Comparison of ENCODE assay signal across 8 cellular contexts in genomic region chr6:56246941-56247653, GRCh38. TPM values are rescaled to one million over a fixed set of nuclear protein-coding genes. Genes with fewer than 3 reads are reported as not detected.
DNase-seq lines count a peak whose midpoint lies in the region; ATAC-seq and TF ChIP-seq lines count a peak whose summit lies in the region.

COL21A1 (minus strand) TSS chr6:56247580; CDS start chr6:56182618, 64,962 bp downstream.

- H3K27ac Mint-ChIP-seq in Calu3 (ENCODE audit: unreplicated experiment), result no peak within 1 kb of the TSS

- H3K27me3 ChIP-seq in Peyer's patch (no peaks in the 10 kb centered on the region), ovary (no peaks in the 10 kb centered on the region)

- H3K9me3 Mint-ChIP-seq in Calu3 (ENCODE audit: low read depth, unreplicated experiment), result no peaks in the 10 kb centered on the region

- H3K36me3 ChIP-seq in Peyer's patch, result no peaks in the 10 kb centered on the region
- H3K36me3 ChIP-seq in ovary, result no peaks in the 10 kb centered on the region

- BruUV-seq in Calu3 (replicated peaks; lab: Mats Ljungman, UMichigan), result no TSS peak

- CTCF ChIA-PET in Calu3 (lab: Charles Lee), result interaction anchor here (0.9 to 1.9 kb wide), 4 partner anchors 10 to 46 kb away, joined by 3 to 8 read pairs (median 4); no protein-coding TSS in a partner anchor

- peak within 1 kb of the TSS; percentile 67 for H3K4me3 Mint-ChIP-seq in Calu3 (ENCODE audit: low read depth, unreplicated experiment)

- H3K4me1 Mint-ChIP-seq in Calu3 (ENCODE audit: low read depth, unreplicated experiment), result peaks cover 8% of the 10 kb centered on the region

- peaks cover 0 to 20% (median 0%) of the 10 kb centered on the region in 4 donors for H3K4me1 ChIP-seq in Peyer's patch
- no peaks in the 10 kb centered on the region for H3K4me1 ChIP-seq in ovary (ENCODE audit: insufficient read depth)

- peaks cover 10% of the 10 kb centered on the region for H3K36me3 Mint-ChIP-seq in Calu3 (ENCODE audit: insufficient read depth, unreplicated experiment)

- H3K4me3 ChIP-seq in Peyer's patch, result peak within 1 kb of the TSS in 3 of 4 donors; percentile 7 to 41 (median 33)
- peak within 1 kb of the TSS; percentile 54 for H3K4me3 ChIP-seq in ovary

- TF ChIP-seq EP300 in ovary (IDR thresholded peaks at IDR 0.05), result no peak

- H3K27me3 Mint-ChIP-seq in Calu3 (ENCODE audit: unreplicated experiment), result peaks cover 13% of the 10 kb centered on the region

- H3K27ac ChIP-seq in Peyer's patch (no peak within 1 kb of the TSS), ovary (no peak within 1 kb of the TSS)

- 4 to 6% (median 5%) methylated on average over 34 of the region's 34 CpGs for WGBS in ovary, 3 donors

- intact Hi-C loops in Calu3 (cut with micrococcal nuclease; ENCODE audit: unreplicated experiment), result no loop called here
- intact Hi-C loops in Right ventricle myocardium superior (cut with DNase I), result no loop called here
- intact Hi-C loops in ovary (cut with DNase I), result no loop called here

- DNase-seq in Calu3 (peak; percentile 71), Peyer's patch (peak in 1 of 3 donors; percentile 49), Right ventricle myocardium superior (peak; percentile 64), ovary (peak; percentile 29 to 62 (median 56)), glomerular visceral epithelial cell (ENCODE audit: extremely low spot score) (no peak), GM10266 (ENCODE audit: extremely low spot score) (no peak)

- H3K9me3 ChIP-seq in Peyer's patch, result no peaks in the 10 kb centered on the region
- H3K9me3 ChIP-seq in ovary, result no peaks in the 10 kb centered on the region

- ATAC-seq in Right ventricle myocardium superior (ENCODE audit: poor library complexity) (peak; percentile 75), HG02938 (IDR thresholded peaks at IDR 0.05; ENCODE audit: unreplicated experiment) (no peak), GM18873 (IDR thresholded peaks at IDR 0.05; ENCODE audit: low FRiP score, unreplicated experiment) (no peak)

- TF ChIP-seq POLR2A in Peyer's patch (IDR thresholded peaks at IDR 0.05) (no peak), ovary (IDR thresholded peaks at IDR 0.05) (no peak)

- no peak for TF ChIP-seq CTCF in Calu3 (IDR thresholded peaks at IDR 0.05; ENCODE audit: unreplicated experiment)
- no peak for TF ChIP-seq CTCF in Peyer's patch (IDR thresholded peaks at IDR 0.05)
- TF ChIP-seq CTCF in ovary (IDR thresholded peaks at IDR 0.05), result no peak
- no peak for TF ChIP-seq CTCF in GM10266 (IDR thresholded peaks at IDR 0.05; ENCODE audit: control insufficient read depth, insufficient read depth, low read depth, missing control alignments)

RNA-seq across cellular contexts. Expression of gene COL21A1, which starts in this region (rescaled TPM):
- total RNA-seq in Calu3 (2022) (0.44 and 1.8 TPM in 2 replicates), Peyer's patch (under 1 TPM in 2 of 4 donors, not detected in 2; 0.47 to 0.67 TPM), Right ventricle myocardium superior (20.8 TPM), ovary (1 to 10 TPM; 2.5 to 8.7 (median 3.4) TPM)
- 10 to 100 TPM in 1 of 2 donors, 1 to 10 TPM in 1; 4.0 to 15.7 TPM for polyA plus RNA-seq in ovary

Comparison
In these comparisons a context has a peak if more than half of its experiments do, and no peak if none do; other contexts are left out.
1. DNase-seq: peak in Calu3 (single experiment), Right ventricle myocardium superior (single experiment) and ovary (5 of 5); none in glomerular visceral epithelial cell (single experiment) and GM10266 (single experiment).